Comparison of ENCODE assay signal across 1 cellular context in genomic region chr15:69677403-69677802, GRCh38.
TF ChIP-seq lines count a peak whose summit lies in the region.

No MANE protein-coding gene starts in this region.

TF ChIP-seq in GM12878, 131 proteins besides CTCF, POLR2A, EP300 and RAD21 (continued from another document and continues in another):
- TF ChIP-seq LARP7 (IDR thresholded peaks at IDR 0.05) (no peak), MAX (IDR thresholded peaks at IDR 0.05; ENCODE audit: low read depth, low read length) (no peak), CEBPZ (IDR thresholded peaks at IDR 0.05; ENCODE audit: low read depth, low read length) (no peak), USF1 (IDR thresholded peaks at IDR 0.05; ENCODE audit: borderline replicate concordance, extremely low read length, insufficient read depth, low read depth, low read length) (peak; percentile 44), ELK1 (IDR thresholded peaks at IDR 0.05; ENCODE audit: low read depth, low read length) (no peak), HCFC1 (IDR thresholded peaks at IDR 0.05; ENCODE audit: low read length) (no peak), TCF12 (IDR thresholded peaks at IDR 0.05; ENCODE audit: low read depth, low read length) (no peak), ETV6 (conservative IDR thresholded peaks at IDR 0.05 in 1 of 2, IDR thresholded peaks at IDR 0.05 in 1 of 2; ENCODE audit: borderline replicate concordance in 1 of 2, low read depth in 1 of 2) (no peak), SPI1 (IDR thresholded peaks at IDR 0.05; ENCODE audit: borderline replicate concordance, insufficient read depth, low read depth, low read length) (0 out of 2 replicates have a peak, but pooled peaks have one; percentile 10), SREBF1 (IDR thresholded peaks at IDR 0.05; ENCODE audit: low read length) (no peak), IKZF1 (conservative IDR thresholded peaks at IDR 0.05) (peak; percentile 42; the same call in 1 of the 2 replicates), CBFB (IDR thresholded peaks at IDR 0.05; ENCODE audit: low read depth) (no peak), ZBED1 (IDR thresholded peaks at IDR 0.05; ENCODE audit: borderline replicate concordance) (no peak), ZNF592 (IDR thresholded peaks at IDR 0.05) (no peak), ATF3 (IDR thresholded peaks at IDR 0.05; ENCODE audit: borderline replicate concordance, extremely low read depth, low read depth, low read length) (no peak), BMI1 (IDR thresholded peaks at IDR 0.05; ENCODE audit: borderline replicate concordance) (no peak), HDAC2 (IDR thresholded peaks at IDR 0.05) (no peak), MLLT1 (IDR thresholded peaks at IDR 0.05) (no peak), POLR2AphosphoS2 (IDR thresholded peaks at IDR 0.05; ENCODE audit: low read depth, low read length) (no peak), KLF5 (IDR thresholded peaks at IDR 0.05; ENCODE audit: partially characterized antibody) (no peak), SRF (IDR thresholded peaks at IDR 0.05; ENCODE audit: low read depth in 2 of 2, low read length in 2 of 2) (no peak), CHD2 (IDR thresholded peaks at IDR 0.05; ENCODE audit: borderline replicate concordance, low read depth, low read length) (no peak), NR2C1 (IDR thresholded peaks at IDR 0.05) (no peak), ATF7 (IDR thresholded peaks at IDR 0.05; ENCODE audit: low read depth) (peak; percentile 71), CUX1 (IDR thresholded peaks at IDR 0.05; ENCODE audit: insufficient replicate concordance, low read depth, low read length) (no peak), PML (IDR thresholded peaks at IDR 0.05; ENCODE audit: low read length) (no peak), YY1 (IDR thresholded peaks at IDR 0.05; ENCODE audit: low read depth, low read length) (no peak), YBX1 (IDR thresholded peaks at IDR 0.05) (no peak), IRF4 (IDR thresholded peaks at IDR 0.05; ENCODE audit: low read depth, low read length) (no peak), WRNIP1 (IDR thresholded peaks at IDR 0.05; ENCODE audit: borderline replicate concordance, low read depth, low read length) (no peak), JUND (IDR thresholded peaks at IDR 0.05; ENCODE audit: low read depth, low read length) (no peak), ZBTB11 (CRISPR knock-in tag; IDR thresholded peaks at IDR 0.05) (no peak), POU2F2 (IDR thresholded peaks at IDR 0.05; ENCODE audit: borderline replicate concordance, low read depth, low read length) (no peak), HDGF (IDR thresholded peaks at IDR 0.05) (no peak), STAT3 (IDR thresholded peaks at IDR 0.05; ENCODE audit: low read depth, low read length) (no peak), JUNB (IDR thresholded peaks at IDR 0.05) (no peak), USF2 (IDR thresholded peaks at IDR 0.05; ENCODE audit: borderline replicate concordance, low read depth, low read length) (peak; percentile 34; the same call in 1 of the 2 replicates), RAD51 (IDR thresholded peaks at IDR 0.05) (peak; percentile 81), HDAC6 (IDR thresholded peaks at IDR 0.05; ENCODE audit: unreplicated experiment) (no peak), ASH2L (IDR thresholded peaks at IDR 0.05; ENCODE audit: borderline replicate concordance, low read depth) (no peak), MYC (IDR thresholded peaks at IDR 0.05; ENCODE audit: insufficient read depth, insufficient read length, insufficient replicate concordance, low read length, severe bottlenecking) (no peak)
